Comparison of ENCODE assay signal across 13 cellular contexts in the genomic region with DNA sequence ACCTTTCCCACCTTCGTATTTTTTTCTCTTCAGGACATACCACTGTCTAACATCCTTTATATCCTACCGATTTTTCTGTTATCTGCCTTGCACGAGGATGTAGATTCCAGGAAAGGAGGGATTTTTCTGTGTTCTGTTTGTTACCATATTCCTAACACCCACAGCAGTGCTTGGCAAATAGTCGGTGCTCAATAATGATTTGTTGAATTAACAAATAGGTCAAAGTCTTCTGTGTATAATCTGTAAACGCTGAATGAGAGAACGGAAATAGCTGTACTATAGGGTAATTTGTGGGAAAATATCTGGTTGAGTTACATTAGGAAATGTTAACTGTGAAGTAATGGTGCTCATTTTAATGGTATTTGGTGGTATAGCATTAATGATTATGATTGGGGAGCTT.
"Had no signal": no experiment of that assay in that cellular context is flagged by ENCODE, and none has a peak within 500 bp of the region (broad histone marks: within the 10 kb centered on the region; RNA-seq: fewer than 3 reads in every experiment).

No MANE protein-coding gene starts in this region.

- ATAC-seq: heart left ventricle; stimulated activated memory B cell treated with anti-CD40 and anti-IgM and Interleukin-4, amounts not matched to agents 10 μg/mL and 1 μg/mL and 100 μg/mL, for 72 hours had no signal

- H3K4me3 ChIP-seq: esophagus muscularis mucosa, heart left ventricle, left ventricle myocardium inferior, tibial nerve, vagina had no signal

- H3K27ac Mint-ChIP-seq: activated naive CD8-positive, alpha-beta T cell treated with anti-CD3 and anti-CD28 coated beads for 36 hours; stimulated activated memory B cell treated with anti-CD40 and anti-IgM and Interleukin-4, amounts not matched to agents 10 μg/mL and 1 μg/mL and 100 μg/mL, for 72 hours had no signal

- H3K27ac ChIP-seq: left ventricle myocardium inferior, tibial nerve, vagina had no signal

- H3K27me3 Mint-ChIP-seq: activated naive CD8-positive, alpha-beta T cell treated with anti-CD3 and anti-CD28 coated beads for 36 hours; stimulated activated memory B cell treated with anti-CD40 and anti-IgM and Interleukin-4, amounts not matched to agents 10 μg/mL and 1 μg/mL and 100 μg/mL, for 72 hours had no signal

- H3K9me3 ChIP-seq: esophagus muscularis mucosa, heart left ventricle, left ventricle myocardium inferior, tibial nerve, vagina had no signal

- H3K9me3 Mint-ChIP-seq: activated naive CD8-positive, alpha-beta T cell treated with anti-CD3 and anti-CD28 coated beads for 36 hours; stimulated activated memory B cell treated with anti-CD40 and anti-IgM and Interleukin-4, amounts not matched to agents 10 μg/mL and 1 μg/mL and 100 μg/mL, for 72 hours had no signal

- H3K36me3 Mint-ChIP-seq: activated naive CD8-positive, alpha-beta T cell treated with anti-CD3 and anti-CD28 coated beads for 36 hours; stimulated activated memory B cell treated with anti-CD40 and anti-IgM and Interleukin-4, amounts not matched to agents 10 μg/mL and 1 μg/mL and 100 μg/mL, for 72 hours had no signal

- DNase-seq: activated gamma-delta T cell; activated naive CD8-positive, alpha-beta T cell treated with anti-CD3 and anti-CD28 coated beads for 36 hours; activated T-cell treated with anti-CD3 and anti-CD28 coated beads for 4 hours; foreskin melanocyte; heart left ventricle; islet precursor cell; left ventricle myocardium inferior; mesendoderm; SW 1271 had no signal

- H3K27me3 ChIP-seq: esophagus muscularis mucosa, heart left ventricle, tibial nerve, vagina had no signal

- H3K36me3 ChIP-seq: esophagus muscularis mucosa, left ventricle myocardium inferior, vagina had no signal

- H3K4me3 Mint-ChIP-seq: activated naive CD8-positive, alpha-beta T cell treated with anti-CD3 and anti-CD28 coated beads for 36 hours; stimulated activated memory B cell treated with anti-CD40 and anti-IgM and Interleukin-4, amounts not matched to agents 10 μg/mL and 1 μg/mL and 100 μg/mL, for 72 hours had no signal
